ENCODE assay signal across 22 cellular contexts in the genomic region with DNA sequence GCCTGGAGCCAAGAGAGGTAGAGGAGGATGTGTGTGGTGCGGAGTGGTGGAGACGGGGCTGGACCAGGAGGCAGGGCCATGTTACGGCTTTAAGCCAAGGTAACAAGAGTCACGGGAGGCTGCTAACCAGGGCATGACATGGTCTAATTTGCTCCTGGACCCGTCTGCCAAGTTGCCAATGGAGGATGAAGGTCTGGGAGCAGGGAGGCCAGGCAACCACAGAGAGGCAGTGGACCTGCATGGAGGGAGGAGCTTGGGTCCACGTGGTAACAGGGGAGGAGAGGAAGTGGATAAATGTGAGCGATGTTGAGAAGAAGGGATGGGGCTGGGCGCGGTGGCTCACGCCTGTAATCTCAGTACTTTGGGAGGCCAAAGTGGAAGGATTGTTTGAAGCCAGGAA. TPM values are rescaled to one million over a fixed set of nuclear protein-coding genes. Genes with fewer than 3 reads are reported as not detected.
DNase-seq lines count a peak whose midpoint lies in the region; ATAC-seq and TF ChIP-seq lines count a peak whose summit lies in the region.
"Had no signal": no experiment of that assay in that cellular context is flagged by ENCODE, and none has a peak within 500 bp of the region (broad histone marks: within the 10 kb centered on the region; RNA-seq: fewer than 3 reads in every experiment).

No MANE protein-coding gene starts in this region.

- no peak overlapping the region for H2BK20ac ChIP-seq in H9 (ENCODE audit: low read depth, low read length, poor library complexity, severe bottlenecking)

- WGBS in H9 (ENCODE audit: extremely low coverage, insufficient read length, low lambda C conversion rate) = no CpG with 5 or more reads among the region's 10 CpGs
- 60 to 72% methylated on average over 10 of the region's 10 CpGs for WGBS in sigmoid colon, 2 donors

- H3F3A ChIP-seq in neural progenitor cell (ENCODE audit: low read depth) = peaks cover 24% of the 10 kb centered on the region

- H3T11ph ChIP-seq in H9 (ENCODE audit: low read length) = no peak overlapping the region

- no peak overlapping the region for H3K27ac ChIP-seq in H9 (ENCODE audit: insufficient read length, low read depth, low read length)
- no peak overlapping the region for H3K27ac ChIP-seq in neural progenitor cell
- no peak overlapping the region for H3K27ac ChIP-seq in sigmoid colon
- H3K27ac ChIP-seq: BLaER1, GM23248, SJSA1 had no signal

- H3K23ac ChIP-seq in H9 (ENCODE audit: insufficient read length, low read depth, low read length) = no peak overlapping the region

- no peak overlapping the region for H2BK5ac ChIP-seq in H9 (ENCODE audit: insufficient read length, low read length)

- H2AK5ac ChIP-seq in H9 (ENCODE audit: insufficient read length, low read length) = no peak overlapping the region

- peaks cover 6% of the 10 kb centered on the region for H3K27me3 Mint-ChIP-seq in H9 (ENCODE audit: low read depth)
- peaks cover 36% of the 10 kb centered on the region for H3K27me3 Mint-ChIP-seq in neural progenitor cell (ENCODE audit: insufficient read depth, low read depth)

- no peaks in the 10 kb centered on the region for H3K79me1 ChIP-seq in H9 (ENCODE audit: insufficient read depth, low read depth, low read length, poor library complexity, severe bottlenecking)

- no peak overlapping the region for H2BK120ac ChIP-seq in H9 (ENCODE audit: low read depth, low read length, poor library complexity, severe bottlenecking)

- intact Hi-C loops in sigmoid colon (cut with DNase I) = no loop called here

- H3K79me2 ChIP-seq in H9 (ENCODE audit: insufficient read depth, low read length) = no peaks in the 10 kb centered on the region
- no peaks in the 10 kb centered on the region for H3K79me2 ChIP-seq in neural progenitor cell (ENCODE audit: low read depth)

- no peak overlapping the region for H3K4me3 Mint-ChIP-seq in H9
- H3K4me3 Mint-ChIP-seq in neural progenitor cell = peak overlapping the region; percentile 1
- H3K4me3 Mint-ChIP-seq: CD4-positive, alpha-beta T cell had no signal

- H2BK15ac ChIP-seq in H9 (ENCODE audit: low read depth, low read length) = no peak overlapping the region

- no peak overlapping the region for H4K5ac ChIP-seq in H9 (ENCODE audit: insufficient read length, low read depth, low read length)

- no peak overlapping the region for H3K4me3 ChIP-seq in neural progenitor cell
- no peak overlapping the region for H3K4me3 ChIP-seq in sigmoid colon
- H3K4me3 ChIP-seq: BLaER1, GM12878, GM23248, SJSA1 had no signal

- no peaks in the 10 kb centered on the region for H3K9me3 ChIP-seq in H9 (ENCODE audit: control insufficient read depth, low read depth, low read length)
- no peaks in the 10 kb centered on the region for H3K9me3 ChIP-seq in neural progenitor cell (ENCODE audit: low read depth)
- no peaks in the 10 kb centered on the region for H3K9me3 ChIP-seq in sigmoid colon
- H3K9me3 ChIP-seq: BLaER1, SJSA1 had no signal

- H3K4me1 ChIP-seq in H9 (ENCODE audit: insufficient read depth, low read length) (peaks cover 14% of the 10 kb centered on the region), neural progenitor cell (peaks cover 18% of the 10 kb centered on the region), sigmoid colon (peaks cover 0 to 8% (median 6%) of the 10 kb centered on the region in 4 donors)

- peaks cover 5% of the 10 kb centered on the region for H3K23me2 ChIP-seq in H9 (ENCODE audit: insufficient read length, low read depth, low read length, poor library complexity, severe bottlenecking)

- H2BK12ac ChIP-seq in H9 (ENCODE audit: insufficient read length, low read depth, low read length) = no peak overlapping the region

- no peaks in the 10 kb centered on the region for H4K20me1 ChIP-seq in H9 (ENCODE audit: control insufficient read depth, insufficient read depth, insufficient read length)
- H4K20me1 ChIP-seq in neural progenitor cell (ENCODE audit: low read depth) = no peaks in the 10 kb centered on the region
- H4K20me1 ChIP-seq: BLaER1 had no signal

- no peaks in the 10 kb centered on the region for H3K36me3 ChIP-seq in neural progenitor cell
- H3K36me3 ChIP-seq in sigmoid colon = no peaks in the 10 kb centered on the region
- H3K36me3 ChIP-seq: BLaER1, SJSA1 had no signal

- H3K9ac ChIP-seq in H9 (ENCODE audit: extremely low read depth, insufficient read length, low read length) (no peak overlapping the region), neural progenitor cell (no peak overlapping the region)
- H3K9ac ChIP-seq: BLaER1, GM23248 had no signal

- H2AFZ ChIP-seq in H9 (ENCODE audit: low read length) = no peak overlapping the region
- no peak overlapping the region for H2AFZ ChIP-seq in neural progenitor cell (replicated peaks)
- H2AFZ ChIP-seq: GM23248 had no signal

- TF ChIP-seq EP300 in sigmoid colon (IDR thresholded peaks at IDR 0.05) = no peak

- no peak overlapping the region for H3K4me2 ChIP-seq in H9 (ENCODE audit: insufficient read depth, insufficient read length, low read length)
- H3K4me2 ChIP-seq in neural progenitor cell = no peak overlapping the region
- H3K4me2 ChIP-seq: BLaER1 had no signal

- no peak overlapping the region for H3K4ac ChIP-seq in H9 (ENCODE audit: low read depth, low read length)

- H3K36me3 Mint-ChIP-seq in H9 (ENCODE audit: insufficient read depth in 1 of 3, low read depth in 3 of 3) = no peaks in the 10 kb centered on the region
- H3K36me3 Mint-ChIP-seq in neural progenitor cell = no peaks in the 10 kb centered on the region

- no peak overlapping the region for H4K8ac ChIP-seq in H9 (replicated peaks; ENCODE audit: insufficient read length, low read depth, low read length)

- H3K4me1 Mint-ChIP-seq in H9 (peaks cover 46 to 56% of the 10 kb centered on the region in 2 experiments), neural progenitor cell (peaks cover 45% of the 10 kb centered on the region)

- H3K56ac ChIP-seq in H9 (ENCODE audit: insufficient read length, low read depth, low read length) = no peak overlapping the region

- TF ChIP-seq CTCF in H9 (conservative IDR thresholded peaks at IDR 0.05) = no peak
- TF ChIP-seq CTCF in neural progenitor cell (IDR thresholded peaks at IDR 0.05) = no peak
- no peak for TF ChIP-seq CTCF in sigmoid colon (IDR thresholded peaks at IDR 0.05)

- H3K9me3 Mint-ChIP-seq in H9 (no peaks in the 10 kb centered on the region; a peak in 2 of 5 replicates), neural progenitor cell (no peaks in the 10 kb centered on the region)
- H3K9me3 Mint-ChIP-seq: CD4-positive, alpha-beta T cell had no signal

- H3K27me3 ChIP-seq in H9 (ENCODE audit: insufficient read depth, low read length) (no peaks in the 10 kb centered on the region), neural progenitor cell (peaks cover 19% of the 10 kb centered on the region), sigmoid colon (peaks cover 10 to 90% (median 53%) of the 10 kb centered on the region in 3 donors)
- H3K27me3 ChIP-seq: BLaER1 had no signal

- no peak for DNase-seq in H9
- DNase-seq in SK-MEL-5 (ENCODE audit: low read depth, low spot score) = peak; percentile 27
- peak; percentile 66 for DNase-seq in cerebellum (ENCODE audit: low spot score)
- DNase-seq in neural progenitor cell (ENCODE audit: low spot score) = no peak
- DNase-seq in sigmoid colon = no peak
- DNase-seq: ACHN; CD4-positive, alpha-beta T cell; COR-L47; DMS79; GM23248; MV-4-11; NCI-H1417; NCI-H1694 treated with DMSO at 0.1 percent for 48 hours; NCI-H446; NCI-H526 had no signal

- H3K14ac ChIP-seq in H9 (ENCODE audit: insufficient read depth, low read length) = no peak overlapping the region; the same call in 1 of the 2 replicates

- in situ Hi-C loops in SK-MEL-5 (cut with HindIII; ENCODE audit: low pct_unique_long_range_greater_than_20kb, low sequenced_read_pairs) = no loop called here

- no peak for ATAC-seq in GM18867 (IDR thresholded peaks at IDR 0.05; ENCODE audit: unreplicated experiment)
- ATAC-seq in GM21825 (IDR thresholded peaks at IDR 0.05; ENCODE audit: unreplicated experiment) = no peak
- ATAC-seq: GM12878, HCT116, Right ventricle myocardium inferior had no signal

- H3K27ac Mint-ChIP-seq in H9 (peak overlapping the region in 2 of 3 experiments; percentile 44 to 48; a peak in 2 of 7 replicates), neural progenitor cell (peak overlapping the region; percentile 80)
- H3K27ac Mint-ChIP-seq: CD4-positive, alpha-beta T cell had no signal

- no peak for TF ChIP-seq POLR2A in sigmoid colon (IDR thresholded peaks at IDR 0.05)

- no peak overlapping the region for H4K91ac ChIP-seq in H9 (ENCODE audit: insufficient read length, low read depth, low read length)

- peak overlapping the region; percentile 1 for H3K18ac ChIP-seq in H9 (ENCODE audit: insufficient read length, low read depth, low read length)

RNA-seq across cellular contexts. Expression of a gene that starts 31.0 kb away (rescaled TPM):
- total RNA-seq in H9 (2021) (10.7 and 11.0 TPM in 2 replicates), cerebellum (16.3 TPM), neural progenitor cell (ENCODE audit: low replicate concordance) (2.2 and 4.6 TPM in 2 replicates), sigmoid colon (10 to 100 TPM in 1 of 4 donors, 1 to 10 TPM in 3; 1.6 to 16.1 (median 6.3) TPM)
- 13.1 and 16.4 TPM in 2 replicates for total RNA-seq in SK-MEL-5 (2014; rRNA removed; shearing (Covaris generic))
- 38.8 and 44.1 TPM in 2 replicates for polyA plus RNA-seq in SK-MEL-5 (2015; cell fraction: cytosol; rRNA removed)
- 27.2 and 35.6 TPM in 2 replicates for polyA plus RNA-seq in SK-MEL-5 (2015; cell fraction: nucleus; rRNA removed)
- polyA plus RNA-seq in sigmoid colon = 1 to 10 TPM; 1.4 to 2.2 (median 1.8) TPM
- total RNA-seq: CD4-positive, alpha-beta T cell had no signal

Comparison
In these comparisons a context has a peak if more than half of its experiments do, and no peak if none do; other contexts are left out.
1. DNase-seq: peak in SK-MEL-5 (single experiment) and cerebellum (single experiment); none in H9 (single experiment), neural progenitor cell (single experiment) and sigmoid colon (single experiment).